In genomic region chr19:12880551-12881171, GRCh38 we compare ENCODE assay signal across 8 cellular contexts. TPM values are rescaled to one million over a fixed set of nuclear protein-coding genes. Genes with fewer than 3 reads are reported as not detected.
DNase-seq lines count a peak whose midpoint lies in the region; ATAC-seq, FAIRE-seq and TF ChIP-seq lines count a peak whose summit lies in the region.

No MANE protein-coding gene starts in this region.

- no peak overlapping the region for H2AK5ac ChIP-seq in mesenchymal stem cell (ENCODE audit: low read length, severe bottlenecking)

- peak overlapping the region; percentile 67 to 81 for H3K4me3 ChIP-seq in Panc1 (ENCODE audit: low read depth in 2 of 2, low read length in 2 of 2)
- peak overlapping the region; percentile 75 for H3K4me3 ChIP-seq in ectodermal cell (ENCODE audit: insufficient read depth, low read depth, low read length)
- H3K4me3 ChIP-seq in mesenchymal stem cell (ENCODE audit: insufficient read depth in 1 of 2, low read depth in 1 of 2, low read length in 2 of 2) = peak overlapping the region; percentile 68 to 96
- peak overlapping the region; percentile 61 to 69 for H3K4me3 ChIP-seq in uterus

- no peak overlapping the region for H2BK120ac ChIP-seq in mesenchymal stem cell (ENCODE audit: low read depth, low read length)

- no peak overlapping the region for H2BK15ac ChIP-seq in mesenchymal stem cell (ENCODE audit: low read depth, poor library complexity, severe bottlenecking)

- H3K27ac ChIP-seq in Panc1 (ENCODE audit: low read length) (peak overlapping the region; percentile 67), ectodermal cell (ENCODE audit: insufficient read depth, low read depth, low read length, poor library complexity, severe bottlenecking) (peak overlapping the region; percentile 28), mesenchymal stem cell (ENCODE audit: low read length, poor library complexity, severe bottlenecking) (no peak overlapping the region), uterus (peak overlapping the region; percentile 81 to 83)

- peak; percentile 65 for ATAC-seq in Panc1

- H3K23ac ChIP-seq in mesenchymal stem cell (ENCODE audit: low read length in 2 of 2) = no peak overlapping the region

- H3K36me3 ChIP-seq in Panc1 (ENCODE audit: control insufficient read depth, insufficient read depth, low read length) (no peaks in the 10 kb centered on the region), ectodermal cell (ENCODE audit: control insufficient read depth, insufficient read depth, low read length) (no peaks in the 10 kb centered on the region), mesenchymal stem cell (ENCODE audit: control insufficient read depth in 1 of 2, insufficient read depth in 2 of 2, low read depth in 1 of 2, low read length in 2 of 2) (peaks cover 5 to 11% of the 10 kb centered on the region in 2 experiments), uterus (no peaks in the 10 kb centered on the region)

- H2AFZ ChIP-seq in mesenchymal stem cell (ENCODE audit: low read depth, low read length) = peak overlapping the region; percentile 94

- H3K4ac ChIP-seq in mesenchymal stem cell (ENCODE audit: low read depth in 1 of 2, low read length in 2 of 2) = no peak overlapping the region

- peak overlapping the region; percentile 94 for H3K4me2 ChIP-seq in mesenchymal stem cell (ENCODE audit: low read length, poor library complexity, severe bottlenecking)

- H3K9me3 ChIP-seq in Panc1 (ENCODE audit: control insufficient read depth, insufficient read depth, low read depth, low read length) = no peaks in the 10 kb centered on the region; the same call in 1 of the 2 replicates
- no peaks in the 10 kb centered on the region for H3K9me3 ChIP-seq in ectodermal cell (ENCODE audit: control insufficient read depth, low read length)
- peaks cover 7% of the 10 kb centered on the region for H3K9me3 ChIP-seq in mesenchymal stem cell (ENCODE audit: control insufficient read depth, low read length)
- peaks cover 0 to 10% of the 10 kb centered on the region in 2 donors for H3K9me3 ChIP-seq in uterus

- peak overlapping the region; percentile 92 for H3K9ac ChIP-seq in mesenchymal stem cell (ENCODE audit: low read length)

- H3K79me1 ChIP-seq in mesenchymal stem cell (replicated peaks; ENCODE audit: low read length, poor library complexity, severe bottlenecking) = no peaks in the 10 kb centered on the region

- peak overlapping the region in 1 of 2 experiments; percentile 9 for H3K14ac ChIP-seq in mesenchymal stem cell (ENCODE audit: low read length in 2 of 2)

- in situ Hi-C loops in Panc1 (cut with HindIII; ENCODE audit: low pct_unique_long_range_greater_than_20kb, low sequenced_read_pairs) = no loop called here

- H3K4me1 ChIP-seq in Panc1 (ENCODE audit: control insufficient read depth, insufficient read depth, low read length) = no peaks in the 10 kb centered on the region
- peaks cover 5% of the 10 kb centered on the region for H3K4me1 ChIP-seq in ectodermal cell (ENCODE audit: control insufficient read depth, insufficient read depth, low read length)
- H3K4me1 ChIP-seq in mesenchymal stem cell (ENCODE audit: control insufficient read depth, insufficient read depth, low read depth, low read length) = peaks cover 14% of the 10 kb centered on the region
- H3K4me1 ChIP-seq in uterus = peaks cover 0 to 6% of the 10 kb centered on the region in 2 donors

- no peak for FAIRE-seq in H54 (lab: Jason Lieb, UNC)

- POLR2A ChIA-PET in Panc1 (lab: Charles Lee) = interaction anchor here (0.7 kb wide), 1 partner anchor 79 kb away, joined by 3 read pairs; no protein-coding TSS in a partner anchor

- H2BK5ac ChIP-seq in mesenchymal stem cell (ENCODE audit: low read depth, low read length, poor library complexity, severe bottlenecking) = no peak overlapping the region

- H3K18ac ChIP-seq in mesenchymal stem cell (ENCODE audit: low read depth in 1 of 2, low read length in 2 of 2) = peak overlapping the region; percentile 81 to 83

- H3K27me3 ChIP-seq in Panc1 (ENCODE audit: control insufficient read depth, insufficient read depth, low read length) (no peaks in the 10 kb centered on the region), ectodermal cell (ENCODE audit: control insufficient read depth, insufficient read depth, low read length, poor library complexity, severe bottlenecking) (peaks cover 50% of the 10 kb centered on the region), mesenchymal stem cell (ENCODE audit: control insufficient read depth in 1 of 2, insufficient read depth in 1 of 2, low read length in 2 of 2) (peaks cover 16 to 18% of the 10 kb centered on the region in 2 experiments), uterus (peaks cover 11 to 12% of the 10 kb centered on the region in 2 donors)

- H4K91ac ChIP-seq in mesenchymal stem cell (ENCODE audit: low read length) = peak overlapping the region; percentile 67

- TF ChIP-seq POLR2A in H54 (IDR thresholded peaks at IDR 0.05; ENCODE audit: low read depth, low read length) = no peak
- no peak for TF ChIP-seq POLR2A in uterus (IDR thresholded peaks at IDR 0.05)

- CTCF ChIA-PET in Panc1 (lab: Charles Lee) = no interaction called here

- BruUV-seq in Panc1 (replicated peaks; lab: Mats Ljungman, UMichigan) = TSS peak; percentile 94

- H2BK12ac ChIP-seq in mesenchymal stem cell (ENCODE audit: low read length in 2 of 2) = peak overlapping the region in 1 of 2 experiments; percentile 18

- TF ChIP-seq CTCF in Panc1 (IDR thresholded peaks at IDR 0.05) (no peak), uterus (IDR thresholded peaks at IDR 0.05) (no peak)

- DNase-seq in ELR (ENCODE audit: low read depth) (peak; percentile 40), H54 (ENCODE audit: insufficient read length, low spot score) (peak; percentile 52), Panc1 (ENCODE audit: low read depth, low spot score) (no peak), mesenchymal stem cell (no peak), uterus (peak in 1 of 2 donors; percentile 30), NCI-H1092 treated with DMSO at 0.1 percent for 48 hours (lab: John Stamatoyannopoulos, UW) (no peak), NCI-H526 treated with DMSO at 0.1 percent for 48 hours (lab: John Stamatoyannopoulos, UW) (no peak)

- 14 to 16% methylated on average over 29 of the region's 29 CpGs for WGBS in ectodermal cell, 2 experiments
- WGBS in mesenchymal stem cell = 17% methylated on average over 28 of the region's 29 CpGs

- intact Hi-C loops in Panc1 (cut with micrococcal nuclease; ENCODE audit: unreplicated experiment) (no loop called here), uterus (cut with DNase I; ENCODE audit: low total_unique reads) (no loop called here)

- H4K8ac ChIP-seq in mesenchymal stem cell (ENCODE audit: low read length) = peak overlapping the region; percentile 93

RNA-seq across cellular contexts. Expression of gene DNASE2, which starts 0.6 kb away (rescaled TPM):
- 78.9 TPM for total RNA-seq in Panc1 (2021; ENCODE audit: unreplicated experiment)
- 130 TPM for polyA plus RNA-seq in Panc1 (2012; ENCODE audit: insufficient read length)
- polyA plus RNA-seq in ectodermal cell (2013, experiment 1 of 4) = 18.0 TPM
- 20.6 TPM for polyA plus RNA-seq in ectodermal cell (2013, experiment 2 of 4)
- 17.7 TPM for polyA plus RNA-seq in ectodermal cell (2013, experiment 3 of 4)
- polyA plus RNA-seq in ectodermal cell (2013, experiment 4 of 4) = 19.8 TPM
- 66.9 TPM for polyA plus RNA-seq in mesenchymal stem cell (2013, experiment 1 of 2)
- 67.1 TPM for polyA plus RNA-seq in mesenchymal stem cell (2013, experiment 2 of 2)
- 10 to 100 TPM; 19.0 to 65.8 (median 31.0) TPM for total RNA-seq in uterus

RNA-seq across cellular contexts. Expression of gene KLF1, which starts 6.3 kb away (rescaled TPM):
- 0.10 TPM for total RNA-seq in Panc1 (2021; ENCODE audit: unreplicated experiment)
- polyA plus RNA-seq in Panc1 (2012; ENCODE audit: insufficient read length) = not detected
- 0.24 TPM for polyA plus RNA-seq in ectodermal cell (2013, experiment 1 of 4)
- polyA plus RNA-seq in ectodermal cell (2013, experiment 2 of 4) = 0.20 TPM
- polyA plus RNA-seq in ectodermal cell (2013, experiment 3 of 4) = not detected
- polyA plus RNA-seq in ectodermal cell (2013, experiment 4 of 4) = 0.20 TPM
- polyA plus RNA-seq in mesenchymal stem cell (2013, experiment 1 of 2) = not detected
- not detected for polyA plus RNA-seq in mesenchymal stem cell (2013, experiment 2 of 2)
- total RNA-seq in uterus = under 1 TPM in 2 of 4 donors, not detected in 2; 0.77 to 0.97 TPM

RNA-seq across cellular contexts. Expression of gene GCDH, which starts 10.3 kb away (rescaled TPM):
- total RNA-seq in Panc1 (2021; ENCODE audit: unreplicated experiment) (15.6 TPM), uterus (10 to 100 TPM in 3 of 4 donors, 1 to 10 TPM in 1; 6.8 to 47.9 (median 18.2) TPM)
- polyA plus RNA-seq in Panc1 (2012; ENCODE audit: insufficient read length) = 15.0 TPM
- polyA plus RNA-seq in ectodermal cell (2013, experiment 1 of 4) = 32.5 TPM
- polyA plus RNA-seq in ectodermal cell (2013, experiment 2 of 4) = 36.8 TPM
- 31.8 TPM for polyA plus RNA-seq in ectodermal cell (2013, experiment 3 of 4)
- polyA plus RNA-seq in ectodermal cell (2013, experiment 4 of 4) = 28.7 TPM
- 4.6 TPM for polyA plus RNA-seq in mesenchymal stem cell (2013, experiment 1 of 2)
- polyA plus RNA-seq in mesenchymal stem cell (2013, experiment 2 of 2) = 5.0 TPM

RNA-seq across cellular contexts. Expression of gene SYCE2, which starts 38.4 kb away (rescaled TPM):
- total RNA-seq in Panc1 (2021; ENCODE audit: unreplicated experiment) (1.6 TPM), uterus (under 1 TPM in 2 of 4 donors, not detected in 2; 0.41 to 0.49 TPM)
- 1.7 TPM for polyA plus RNA-seq in Panc1 (2012; ENCODE audit: insufficient read length)
- 3.3 TPM for polyA plus RNA-seq in ectodermal cell (2013, experiment 1 of 4)
- 1.8 TPM for polyA plus RNA-seq in ectodermal cell (2013, experiment 2 of 4)
- 2.4 TPM for polyA plus RNA-seq in ectodermal cell (2013, experiment 3 of 4)
- polyA plus RNA-seq in ectodermal cell (2013, experiment 4 of 4) = 3.5 TPM
- polyA plus RNA-seq in mesenchymal stem cell (2013, experiment 1 of 2) = 0.10 TPM
- polyA plus RNA-seq in mesenchymal stem cell (2013, experiment 2 of 2) = 0.29 TPM

RNA-seq across cellular contexts. Expression of gene MAST1, which starts 42.3 kb away (rescaled TPM):
- total RNA-seq in Panc1 (2021; ENCODE audit: unreplicated experiment) = 3.1 TPM
- polyA plus RNA-seq in Panc1 (2012; ENCODE audit: insufficient read length) = 7.5 TPM
- polyA plus RNA-seq in ectodermal cell (2013, experiment 1 of 4) = 20.7 TPM
- polyA plus RNA-seq in ectodermal cell (2013, experiment 2 of 4) = 17.8 TPM
- polyA plus RNA-seq in ectodermal cell (2013, experiment 3 of 4) = 16.3 TPM
- 14.1 TPM for polyA plus RNA-seq in ectodermal cell (2013, experiment 4 of 4)
- 0.48 TPM for polyA plus RNA-seq in mesenchymal stem cell (2013, experiment 1 of 2)
- 0.29 TPM for polyA plus RNA-seq in mesenchymal stem cell (2013, experiment 2 of 2)
- 1 to 10 TPM in 1 of 4 donors, not detected in 3; 1.2 TPM for total RNA-seq in uterus

Comparison
In these comparisons a context has a peak if more than half of its experiments do, and no peak if none do; other contexts are left out.
1. DNase-seq: peak in ELR (single experiment) and H54 (single experiment); none in Panc1 (single experiment), mesenchymal stem cell (single experiment), NCI-H1092 treated with DMSO at 0.1 percent for 48 hours (single experiment) and NCI-H526 treated with DMSO at 0.1 percent for 48 hours (single experiment).
2. Peak in every context shown above with its lines, with median percentiles within 50 percentile points of each other: H3K4me3 ChIP-seq.